ENCODE assay signal across 17 cellular contexts in genomic region chr12:82430541-82431145, GRCh38.
DNase-seq lines count a peak whose midpoint lies in the region; ATAC-seq, FAIRE-seq and TF ChIP-seq lines count a peak whose summit lies in the region.
"Had no signal": no experiment of that assay in that cellular context is flagged by ENCODE, and none has a peak within 500 bp of the region (broad histone marks: within the 10 kb centered on the region; RNA-seq: fewer than 3 reads in every experiment).

No MANE protein-coding gene starts in this region.

- peak; percentile 9 for FAIRE-seq in pancreas (lab: Jason Lieb, UNC)
- FAIRE-seq: GM12878, H1 had no signal

- WGBS in pancreas, 2 donors = 90 to 94% methylated on average over 3 of the region's 3 CpGs

- H3K27ac ChIP-seq in SJCRH30 (0 out of 2 replicates have a peak overlapping the region, but pooled peaks have one; percentile 7), pancreas (no peak overlapping the region)
- H3K27ac ChIP-seq: C4-2B had no signal

- peak; percentile 35 for DNase-seq in AG10803 (ENCODE audit: low read depth)
- peak in 1 of 2 experiments; percentile 12 for DNase-seq in SJCRH30
- peak; percentile 22 for DNase-seq in fibroblast of gingiva (ENCODE audit: low read depth)
- DNase-seq in pancreas = no peak
- DNase-seq in T-helper 1 cell = no peak
- no peak for DNase-seq in DMS153 (lab: John Stamatoyannopoulos, UW)
- DNase-seq in NCI-H2171 (lab: John Stamatoyannopoulos, UW) = no peak
- DNase-seq: AML-193; Caco-2; CD4-positive, alpha-beta T cell; DMS53; DND-41; EL; H9 had no signal

- H3K4me3 ChIP-seq in AG10803 (ENCODE audit: low read length) = no peak overlapping the region
- H3K4me3 ChIP-seq in SJCRH30 = no peak overlapping the region
- H3K4me3 ChIP-seq in pancreas = no peak overlapping the region
- H3K4me3 ChIP-seq: GM12878 had no signal

- H3K36me3 ChIP-seq in SJCRH30 = no peaks in the 10 kb centered on the region
- H3K36me3 ChIP-seq in pancreas = no peaks in the 10 kb centered on the region

- TF ChIP-seq CTCF in AG10803 (conservative IDR thresholded peaks at IDR 0.05; ENCODE audit: low read length) (no peak), pancreas (IDR thresholded peaks at IDR 0.05) (no peak)

- H3K4me1 ChIP-seq in SJCRH30 (peaks cover 9% of the 10 kb centered on the region), pancreas (no peaks in the 10 kb centered on the region)

- ATAC-seq in pancreas = no peak
- ATAC-seq: GM12878 had no signal

- H3K27me3 ChIP-seq in SJCRH30 (no peaks in the 10 kb centered on the region), pancreas (no peaks in the 10 kb centered on the region)

- H3K9me3 ChIP-seq in SJCRH30 (replicated peaks) = no peaks in the 10 kb centered on the region; the same call in 1 of the 2 replicates
- H3K9me3 ChIP-seq in pancreas = no peaks in the 10 kb centered on the region
- H3K9me3 ChIP-seq: Caco-2 had no signal

- intact Hi-C loops in pancreas (cut with DNase I) = no loop called here

Comparison
In these comparisons a context has a peak if more than half of its experiments do, and no peak if none do; other contexts are left out.
1. DNase-seq: peak in AG10803 (single experiment) and fibroblast of gingiva (single experiment); none in pancreas (0 of 6), T-helper 1 cell (0 of 5), DMS153 (single experiment) and NCI-H2171 (single experiment).